8 cellular contexts compared by ENCODE assay signal in genomic region chr15:89654311-89654761, GRCh38. TPM values are rescaled to one million over a fixed set of nuclear protein-coding genes. Genes with fewer than 3 reads are reported as not detected.
A peak's percentile ranks its signal among the peaks of the same experiment; 100 is the strongest.
DNase-seq lines count a peak whose midpoint lies in the region; ATAC-seq and TF ChIP-seq lines count a peak whose summit lies in the region.

No MANE protein-coding gene starts in this region.

- no peaks in the 10 kb centered on the region for H3K9me3 ChIP-seq in H9 (ENCODE audit: control insufficient read depth, low read depth, low read length)
- H3K9me3 ChIP-seq in left ventricle myocardium inferior (replicated peaks): no peaks in the 10 kb centered on the region
- no peaks in the 10 kb centered on the region for H3K9me3 ChIP-seq in smooth muscle cell (replicated peaks; ENCODE audit: low read depth)

- H4K20me1 ChIP-seq in H9 (ENCODE audit: control insufficient read depth, insufficient read depth, insufficient read length) (no peaks in the 10 kb centered on the region), smooth muscle cell (ENCODE audit: low read depth) (peaks cover 6% of the 10 kb centered on the region)

- H2AK5ac ChIP-seq in H9 (ENCODE audit: insufficient read length, low read length): no peak overlapping the region

- H4K91ac ChIP-seq in H9 (ENCODE audit: insufficient read length, low read depth, low read length): no peak overlapping the region

- no peak overlapping the region for H2BK5ac ChIP-seq in H9 (ENCODE audit: insufficient read length, low read length)

- TF ChIP-seq CTCF in H9 (conservative IDR thresholded peaks at IDR 0.05) (no peak), WI38 (IDR thresholded peaks at IDR 0.05; ENCODE audit: low read depth, low read length) (no peak), left ventricle myocardium inferior (IDR thresholded peaks at IDR 0.05; ENCODE audit: borderline replicate concordance) (no peak), smooth muscle cell (IDR thresholded peaks at IDR 0.05; ENCODE audit: borderline replicate concordance, insufficient read depth, poor library complexity, severe bottlenecking) (no peak)

- H3K4me2 ChIP-seq in H9 (ENCODE audit: insufficient read depth, insufficient read length, low read length): peak overlapping the region; percentile 94
- peak overlapping the region; percentile 97 for H3K4me2 ChIP-seq in smooth muscle cell

- no peaks in the 10 kb centered on the region for H3K27me3 ChIP-seq in H9 (ENCODE audit: insufficient read depth, low read length)
- H3K27me3 ChIP-seq in left ventricle myocardium inferior (ENCODE audit: low read depth): peaks cover 16% of the 10 kb centered on the region
- H3K27me3 ChIP-seq in smooth muscle cell (ENCODE audit: low read depth): no peaks in the 10 kb centered on the region

- no peak overlapping the region for H4K8ac ChIP-seq in H9 (replicated peaks; ENCODE audit: insufficient read length, low read depth, low read length)

- H3K79me2 ChIP-seq in H9 (ENCODE audit: insufficient read depth, low read length) (no peaks in the 10 kb centered on the region; the same call in 1 of the 2 replicates), smooth muscle cell (ENCODE audit: low read depth) (peaks cover 11% of the 10 kb centered on the region)

- no peak overlapping the region for H2BK12ac ChIP-seq in H9 (ENCODE audit: insufficient read length, low read depth, low read length)

- H3K79me1 ChIP-seq in H9 (ENCODE audit: insufficient read depth, low read depth, low read length, poor library complexity, severe bottlenecking): no peaks in the 10 kb centered on the region

- peaks cover 6% of the 10 kb centered on the region for H3K23me2 ChIP-seq in H9 (ENCODE audit: insufficient read length, low read depth, low read length, poor library complexity, severe bottlenecking)

- H2BK120ac ChIP-seq in H9 (ENCODE audit: low read depth, low read length, poor library complexity, severe bottlenecking): no peak overlapping the region

- H3K56ac ChIP-seq in H9 (ENCODE audit: insufficient read length, low read depth, low read length): no peak overlapping the region

- H3K27me3 Mint-ChIP-seq in H9 (ENCODE audit: low read depth): peaks cover 18% of the 10 kb centered on the region

- H3K14ac ChIP-seq in H9 (ENCODE audit: insufficient read depth, low read length): no peak overlapping the region

- H3K18ac ChIP-seq in H9 (ENCODE audit: insufficient read length, low read depth, low read length): no peak overlapping the region

- peak overlapping the region; percentile 88 to 95 for H3K4me3 Mint-ChIP-seq in H9

- H3K4me3 ChIP-seq in WI38 (ENCODE audit: low read depth, low read length) (peak overlapping the region; percentile 77), left ventricle myocardium inferior (peak overlapping the region; percentile 78), smooth muscle cell (peak overlapping the region; percentile 89)

- H3K9me3 Mint-ChIP-seq in H9: no peaks in the 10 kb centered on the region

- H2BK20ac ChIP-seq in H9 (ENCODE audit: low read depth, low read length, poor library complexity, severe bottlenecking): no peak overlapping the region

- H3K23ac ChIP-seq in H9 (ENCODE audit: insufficient read length, low read depth, low read length): no peak overlapping the region

- H3K4me1 ChIP-seq in H9 (ENCODE audit: insufficient read depth, low read length) (no peaks in the 10 kb centered on the region), left ventricle myocardium inferior (peaks cover 21% of the 10 kb centered on the region), smooth muscle cell (ENCODE audit: low read depth) (peaks cover 7% of the 10 kb centered on the region)

- H3K36me3 Mint-ChIP-seq in H9 (ENCODE audit: insufficient read depth in 1 of 3, low read depth in 3 of 3): peaks cover 11 to 27% (median 19%) of the 10 kb centered on the region in 3 experiments

- peak overlapping the region in 1 of 3 experiments; percentile 76; a peak in 1 of 7 replicates for H3K27ac Mint-ChIP-seq in H9

- WGBS in H9 (ENCODE audit: extremely low coverage, insufficient read length, low lambda C conversion rate): no CpG with 5 or more reads among the region's 13 CpGs
- 36% methylated on average over 13 of the region's 13 CpGs for WGBS in smooth muscle cell (ENCODE audit: low lambda C conversion rate)

- H4K5ac ChIP-seq in H9 (ENCODE audit: insufficient read length, low read depth, low read length): no peak overlapping the region

- H3K27ac ChIP-seq in H9 (ENCODE audit: insufficient read length, low read depth, low read length) (no peak overlapping the region), left ventricle myocardium inferior (replicated peaks) (no peak overlapping the region), smooth muscle cell (ENCODE audit: low read depth) (no peak overlapping the region)

- no peak overlapping the region for H3T11ph ChIP-seq in H9 (ENCODE audit: low read length)

- H2AFZ ChIP-seq in H9 (ENCODE audit: low read length) (no peak overlapping the region), smooth muscle cell (ENCODE audit: low read depth) (peak overlapping the region; percentile 91)

- no peak for DNase-seq in H9
- no peak for DNase-seq in left ventricle myocardium inferior
- DNase-seq in smooth muscle cell (lab: John Stamatoyannopoulos, UW; ENCODE audit: unreplicated experiment): no peak
- no peak for DNase-seq in islet precursor cell
- DNase-seq in midbrain (lab: John Stamatoyannopoulos, UW): no peak

- peaks cover 3% of the 10 kb centered on the region for H3F3A ChIP-seq in smooth muscle cell (ENCODE audit: low read depth)

- H2BK15ac ChIP-seq in H9 (ENCODE audit: low read depth, low read length): no peak overlapping the region

- peak overlapping the region; percentile 66 for H3K9ac ChIP-seq in H9 (ENCODE audit: extremely low read depth, insufficient read length, low read length)
- H3K9ac ChIP-seq in smooth muscle cell (ENCODE audit: low read depth): peak overlapping the region; percentile 66

- ATAC-seq in GM19328 (IDR thresholded peaks at IDR 0.05; ENCODE audit: unreplicated experiment) (no peak), GM18873 (IDR thresholded peaks at IDR 0.05; ENCODE audit: low FRiP score, unreplicated experiment) (no peak)

- H3K4me1 Mint-ChIP-seq in H9: peaks cover 6 to 12% of the 10 kb centered on the region in 2 experiments

- no peak overlapping the region for H3K4ac ChIP-seq in H9 (ENCODE audit: low read depth, low read length)

- no peaks in the 10 kb centered on the region for H3K36me3 ChIP-seq in left ventricle myocardium inferior
- no peaks in the 10 kb centered on the region for H3K36me3 ChIP-seq in smooth muscle cell (ENCODE audit: low read depth)

- intact Hi-C loops in left ventricle myocardium inferior (cut with micrococcal nuclease): no loop called here

RNA-seq across cellular contexts. Expression of gene KIF7, which starts 0.9 kb away (rescaled TPM):
- total RNA-seq in H9 (2021) (22.0 and 23.4 TPM in 2 replicates), left ventricle myocardium inferior (2.4 TPM), smooth muscle cell (4.8 and 7.6 TPM in 2 replicates)
- 7.4 and 7.6 TPM in 2 replicates for polyA plus RNA-seq in smooth muscle cell

RNA-seq across cellular contexts. Expression of gene PLIN1, which starts 24.8 kb away (rescaled TPM):
- total RNA-seq in H9 (2021) (0.09 TPM in 1 of 2 replicates, not detected in the other), left ventricle myocardium inferior (1.6 TPM), smooth muscle cell (0.04 and 0.13 TPM in 2 replicates)
- polyA plus RNA-seq in smooth muscle cell: 0.66 TPM in 1 of 2 replicates, not detected in the other

RNA-seq across cellular contexts. Expression of gene PEX11A, which starts 36.2 kb away (rescaled TPM):
- total RNA-seq in H9 (2021) (1.3 and 1.4 TPM in 2 replicates), left ventricle myocardium inferior (11.4 TPM), smooth muscle cell (4.7 and 9.0 TPM in 2 replicates)
- 3.8 and 5.6 TPM in 2 replicates for polyA plus RNA-seq in smooth muscle cell

RNA-seq across cellular contexts. Expression of gene WDR93, which starts 36.3 kb away (rescaled TPM):
- total RNA-seq in H9 (2021) (not detected in 2 replicates), left ventricle myocardium inferior (not detected), smooth muscle cell (0.13 TPM in 1 of 2 replicates, not detected in the other)
- 0.80 TPM in 1 of 2 replicates, not detected in the other for polyA plus RNA-seq in smooth muscle cell
